18 cellular contexts compared by ENCODE assay signal in the genomic region with DNA sequence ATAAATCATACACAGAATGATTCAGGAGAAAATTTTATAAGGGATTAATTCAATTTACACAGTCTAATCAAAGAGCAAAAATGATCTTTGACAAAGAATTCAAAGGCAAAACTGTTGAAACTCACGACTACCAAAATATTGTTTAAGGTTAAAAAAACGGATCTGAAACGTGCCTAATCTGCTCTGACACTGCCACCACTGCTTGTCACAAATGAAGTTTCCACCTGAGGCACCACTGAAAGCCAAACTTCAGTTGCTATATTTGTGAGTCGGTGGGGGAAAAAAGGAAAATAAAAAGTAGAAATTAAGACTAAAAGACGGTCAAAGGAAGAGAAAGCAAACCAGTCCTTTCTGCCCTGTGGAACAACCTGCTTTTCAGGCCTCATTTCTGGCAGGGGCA.
DNase-seq lines count a peak whose midpoint lies in the region; ATAC-seq, FAIRE-seq and TF ChIP-seq lines count a peak whose summit lies in the region.
"Had no signal": no experiment of that assay in that cellular context is flagged by ENCODE, and none has a peak within 500 bp of the region (broad histone marks: within the 10 kb centered on the region; RNA-seq: fewer than 3 reads in every experiment).

No MANE protein-coding gene starts in this region.

- H3K14ac ChIP-seq in trophoblast cell (ENCODE audit: low read length), result peak overlapping the region; percentile 96

- FAIRE-seq in GM12892 (lab: Jason Lieb, UNC), result peak; percentile 5
- FAIRE-seq: bronchial epithelial cell had no signal

- ATAC-seq in activated CD4-positive, CD25-positive, alpha-beta regulatory T cell treated with anti-CD3 and anti-CD28 coated beads, Interleukin-2, amount 50 U/mL, for 24 hours, result no peak
- ATAC-seq in HG03175 (IDR thresholded peaks at IDR 0.05; ENCODE audit: unreplicated experiment), result no peak
- ATAC-seq: lower lobe of right lung; naive thymus-derived CD4-positive, alpha-beta T cell; WTC11 had no signal

- H3K36me3 ChIP-seq in trophoblast cell (ENCODE audit: control insufficient read depth in 1 of 2, insufficient read depth in 2 of 2, low read length in 2 of 2), result no peaks in the 10 kb centered on the region
- no peaks in the 10 kb centered on the region for H3K36me3 ChIP-seq in HAP-1 (replicated peaks)
- H3K36me3 ChIP-seq: lower lobe of right lung, sigmoid colon had no signal

- no peak overlapping the region for H3K27ac ChIP-seq in trophoblast cell (ENCODE audit: low read depth, low read length)
- H3K27ac ChIP-seq: lower lobe of right lung, parathyroid adenoma, sigmoid colon had no signal

- no peak for DNase-seq in GM12892 (ENCODE audit: insufficient read length)
- peak; percentile 46 for DNase-seq in MV-4-11 (lab: John Stamatoyannopoulos, UW)
- DNase-seq in astrocyte of the hippocampus (ENCODE audit: low read depth, low spot score), result peak; percentile 3
- no peak for DNase-seq in trophoblast cell
- no peak for DNase-seq in activated CD4-positive, alpha-beta T cell treated with anti-CD3 and anti-CD28 coated beads for 4 hours
- DNase-seq in HAP-1 (ENCODE audit: low spot score in 2 of 2), result no peak
- DNase-seq: activated CD8-positive, alpha-beta memory T cell treated with anti-CD3 and anti-CD28 coated beads for 24 hours; lower lobe of right lung; naive thymus-derived CD4-positive, alpha-beta T cell; NCI-H1694; NCI-H446 treated with DMSO at 0.1 percent for 48 hours; SHP77 treated with DMSO at 0.1 percent for 48 hours; sigmoid colon had no signal

- H3K23ac ChIP-seq in trophoblast cell (ENCODE audit: low read length), result no peak overlapping the region

- H4K8ac ChIP-seq in trophoblast cell (ENCODE audit: low read depth, low read length), result peak overlapping the region; percentile 80

- no peak overlapping the region for H4K12ac ChIP-seq in trophoblast cell (ENCODE audit: low read depth, low read length)

- peaks cover 2% of the 10 kb centered on the region for H3K79me2 ChIP-seq in trophoblast cell (ENCODE audit: control insufficient read depth, insufficient read depth, low read length, poor library complexity)
- H3K79me2 ChIP-seq: parathyroid adenoma had no signal

- peaks cover 18% of the 10 kb centered on the region for H3K79me1 ChIP-seq in trophoblast cell (ENCODE audit: low read length)

- H2AFZ ChIP-seq in trophoblast cell (ENCODE audit: insufficient read depth, low read length, poor library complexity), result no peak overlapping the region
- H2AFZ ChIP-seq: parathyroid adenoma had no signal

- H3K9ac ChIP-seq in trophoblast cell (ENCODE audit: low read length), result no peak overlapping the region
- H3K9ac ChIP-seq: parathyroid adenoma had no signal

- H3K9me3 ChIP-seq in trophoblast cell (ENCODE audit: insufficient read depth, low read depth, low read length) (no peaks in the 10 kb centered on the region), HAP-1 (no peaks in the 10 kb centered on the region)
- H3K9me3 ChIP-seq: lower lobe of right lung, sigmoid colon had no signal

- H3K4me1 ChIP-seq in trophoblast cell (ENCODE audit: control insufficient read depth in 1 of 2, insufficient read depth in 2 of 2, low read length in 2 of 2), result peaks cover 16 to 22% of the 10 kb centered on the region in 2 experiments
- H3K4me1 ChIP-seq in HAP-1, result peaks cover 2% of the 10 kb centered on the region
- H3K4me1 ChIP-seq: parathyroid adenoma, sigmoid colon had no signal

- H3K18ac ChIP-seq in trophoblast cell (ENCODE audit: low read length), result peak overlapping the region; percentile 92

- H2BK120ac ChIP-seq in trophoblast cell (ENCODE audit: insufficient read depth, low read length, poor library complexity), result peak overlapping the region; percentile 92

- H3K4me3 ChIP-seq in trophoblast cell (ENCODE audit: low read depth, low read length), result no peak overlapping the region
- H3K4me3 ChIP-seq in HAP-1, result no peak overlapping the region
- H3K4me3 ChIP-seq: lower lobe of right lung, sigmoid colon had no signal

- peak overlapping the region; percentile 98 for H2BK12ac ChIP-seq in trophoblast cell (ENCODE audit: low read length)

- in situ Hi-C loops in HAP-1 (cut with MboI; ENCODE audit: low sequenced_read_pairs), result no loop called here

- H3K27me3 ChIP-seq in trophoblast cell (ENCODE audit: insufficient read depth, low read length) (no peaks in the 10 kb centered on the region), HAP-1 (ENCODE audit: low read depth) (no peaks in the 10 kb centered on the region; the same call in 1 of the 2 replicates)
- H3K27me3 ChIP-seq: sigmoid colon had no signal

- peak overlapping the region; percentile 98 for H2AK5ac ChIP-seq in trophoblast cell (ENCODE audit: low read length)

- H3K4ac ChIP-seq in trophoblast cell (ENCODE audit: low read depth, low read length), result no peak overlapping the region

- TF ChIP-seq POLR2A in GM12892 (IDR thresholded peaks at IDR 0.05; ENCODE audit: low read depth, low read length), result no peak

- H2BK5ac ChIP-seq in trophoblast cell (ENCODE audit: low read depth, low read length, poor library complexity), result peak overlapping the region; percentile 92

- no CpG with 5 or more reads among the region's 5 CpGs for WGBS in trophoblast cell (ENCODE audit: extremely low coverage, insufficient coverage, insufficient read length)

- peak overlapping the region; percentile 96 for H4K91ac ChIP-seq in trophoblast cell (ENCODE audit: low read depth, low read length)

- no peak overlapping the region for H3K4me2 ChIP-seq in trophoblast cell (ENCODE audit: low read length)

Comparison
In these comparisons a context has a peak if more than half of its experiments do, and no peak if none do; other contexts are left out.
1. DNase-seq: peak in MV-4-11 (single experiment) and astrocyte of the hippocampus (single experiment); none in GM12892 (single experiment), trophoblast cell (0 of 2), activated CD4-positive, alpha-beta T cell treated with anti-CD3 and anti-CD28 coated beads for 4 hours (0 of 2) and HAP-1 (0 of 2).